Comparison of ENCODE assay signal across 21 cellular contexts in genomic region chr4:126915999-126916625, GRCh38.
DNase-seq lines count a peak whose midpoint lies in the region; ATAC-seq and TF ChIP-seq lines count a peak whose summit lies in the region.
"Had no signal": no experiment of that assay in that cellular context is flagged by ENCODE, and none has a peak within 500 bp of the region (broad histone marks: within the 10 kb centered on the region; RNA-seq: fewer than 3 reads in every experiment).

No MANE protein-coding gene starts in this region.

- ATAC-seq in GM19351 (IDR thresholded peaks at IDR 0.05; ENCODE audit: unreplicated experiment) (no peak), HG03097 (IDR thresholded peaks at IDR 0.05; ENCODE audit: low FRiP score, unreplicated experiment) (no peak)
- ATAC-seq: activated naive CD8-positive, alpha-beta T cell treated with anti-CD3 and anti-CD28 coated beads, Interleukin-2, amount 50 U/mL, for 24 hours; activated T-helper 17 cell treated with anti-CD3 and anti-CD28 coated beads, Interleukin-2, amount 50 U/mL, for 72 hours; stimulated activated naive CD8-positive, alpha-beta T cell treated with anti-CD3 and anti-CD28 coated beads, Interleukin-15, amount 100 ng/mL, for 72 hours; WTC11 had no signal

- H3K27me3 Mint-ChIP-seq in osteocyte (ENCODE audit: unreplicated experiment) = no peaks in the 10 kb centered on the region
- H3K27me3 Mint-ChIP-seq: activated naive CD8-positive, alpha-beta T cell treated with anti-CD3 and anti-CD28 coated beads, Interleukin-2, amount 50 U/mL, for 24 hours; activated T-helper 17 cell treated with anti-CD3 and anti-CD28 coated beads, Interleukin-2, amount 50 U/mL, for 72 hours; stimulated activated naive CD8-positive, alpha-beta T cell treated with anti-CD3 and anti-CD28 coated beads, Interleukin-15, amount 100 ng/mL, for 72 hours had no signal

- H3K36me3 Mint-ChIP-seq in osteocyte (ENCODE audit: unreplicated experiment) = no peaks in the 10 kb centered on the region
- H3K36me3 Mint-ChIP-seq: WTC11 had no signal

- peak overlapping the region; percentile 78 for H3K27ac Mint-ChIP-seq in osteocyte (ENCODE audit: unreplicated experiment)
- H3K27ac Mint-ChIP-seq: activated naive CD8-positive, alpha-beta T cell treated with anti-CD3 and anti-CD28 coated beads, Interleukin-2, amount 50 U/mL, for 24 hours; activated T-helper 17 cell treated with anti-CD3 and anti-CD28 coated beads, Interleukin-2, amount 50 U/mL, for 72 hours; H9; stimulated activated naive CD8-positive, alpha-beta T cell treated with anti-CD3 and anti-CD28 coated beads, Interleukin-15, amount 100 ng/mL, for 72 hours; WTC11 had no signal

- H3K9ac ChIP-seq in SK-N-MC (ENCODE audit: insufficient read length) = peak overlapping the region; percentile 80

- 43 to 48% methylated on average over 3 of the region's 3 CpGs for WGBS in lower leg skin, 2 donors

- H3K4me3 ChIP-seq in SK-N-MC (peak overlapping the region; percentile 77), lower leg skin (ENCODE audit: low read depth, poor library complexity, severe bottlenecking) (no peak overlapping the region)

- DNase-seq in Ammon's horn (ENCODE audit: low spot score) = peak; percentile 2
- DNase-seq in SK-N-MC (ENCODE audit: low read depth, low spot score) = peak; percentile 26
- peak; percentile 84 for DNase-seq in fibroblast of gingiva (ENCODE audit: low read depth)
- no peak for DNase-seq in osteocyte (ENCODE audit: extremely low spot score, unreplicated experiment)
- no peak for DNase-seq in lower leg skin (ENCODE audit: low spot score in 2 of 2)
- DNase-seq in globus pallidus (ENCODE audit: low spot score) = no peak
- DNase-seq: activated CD8-positive, alpha-beta memory T cell treated with anti-CD3 and anti-CD28 coated beads for 24 hours; activated naive CD8-positive, alpha-beta T cell treated with anti-CD3 and anti-CD28 coated beads, Interleukin-2, amount 50 U/mL, for 24 hours; cerebellar nuclear complex; GDM1; H9; mesendoderm; NCI-H1694; NCI-H524 treated with DMSO at 0.1 percent for 48 hours; retina; stimulated activated naive CD8-positive, alpha-beta T cell treated with anti-CD3 and anti-CD28 coated beads, Interleukin-15, amount 100 ng/mL, for 72 hours had no signal

- peaks cover 24% of the 10 kb centered on the region for H3K36me3 ChIP-seq in SK-N-MC (ENCODE audit: insufficient read depth, low read length)

- intact Hi-C loops in lower leg skin (cut with DNase I; ENCODE audit: low total_unique reads) = loop anchor here (5.0 kb wide), 1 partner anchor 1031 kb away; no protein-coding TSS in a partner anchor

- H3K27ac ChIP-seq in SK-N-MC = peak overlapping the region; percentile 97

- peaks cover 4% of the 10 kb centered on the region; the same call in 1 of the 2 replicates for H3K9me3 ChIP-seq in SK-N-MC (ENCODE audit: low read depth, low read length)

- TF ChIP-seq POLR2A in lower leg skin (IDR thresholded peaks at IDR 0.05) = no peak

- peak overlapping the region; percentile 59 for H3K4me3 Mint-ChIP-seq in osteocyte (ENCODE audit: unreplicated experiment)
- H3K4me3 Mint-ChIP-seq: activated naive CD8-positive, alpha-beta T cell treated with anti-CD3 and anti-CD28 coated beads, Interleukin-2, amount 50 U/mL, for 24 hours; activated T-helper 17 cell treated with anti-CD3 and anti-CD28 coated beads, Interleukin-2, amount 50 U/mL, for 72 hours; H9; neural crest cell; stimulated activated naive CD8-positive, alpha-beta T cell treated with anti-CD3 and anti-CD28 coated beads, Interleukin-15, amount 100 ng/mL, for 72 hours; WTC11 had no signal

- H3K4me1 Mint-ChIP-seq in osteocyte (ENCODE audit: unreplicated experiment) = peaks cover 28% of the 10 kb centered on the region
- H3K4me1 Mint-ChIP-seq: activated naive CD8-positive, alpha-beta T cell treated with anti-CD3 and anti-CD28 coated beads, Interleukin-2, amount 50 U/mL, for 24 hours; activated T-helper 17 cell treated with anti-CD3 and anti-CD28 coated beads, Interleukin-2, amount 50 U/mL, for 72 hours; H9; stimulated activated naive CD8-positive, alpha-beta T cell treated with anti-CD3 and anti-CD28 coated beads, Interleukin-15, amount 100 ng/mL, for 72 hours had no signal

- H3K9me3 Mint-ChIP-seq in osteocyte (ENCODE audit: unreplicated experiment) = peaks cover 10% of the 10 kb centered on the region

- TF ChIP-seq CTCF in osteocyte (IDR thresholded peaks at IDR 0.05) (no peak), lower leg skin (IDR thresholded peaks at IDR 0.05) (no peak)

Comparison
In these comparisons a context has a peak if more than half of its experiments do, and no peak if none do; other contexts are left out.
1. DNase-seq: peak in Ammon's horn (single experiment), SK-N-MC (single experiment) and fibroblast of gingiva (single experiment); none in osteocyte (single experiment), lower leg skin (0 of 2) and globus pallidus (single experiment).